Comparison of ENCODE assay signal across 24 cellular contexts in genomic region chr1:47643506-47644215, GRCh38.
A peak's percentile ranks its signal among the peaks of the same experiment; 100 is the strongest.
DNase-seq lines count a peak whose midpoint lies in the region; ATAC-seq, FAIRE-seq and TF ChIP-seq lines count a peak whose summit lies in the region.
"Had no signal": no experiment of that assay in that cellular context is flagged by ENCODE, and none has a peak within 500 bp of the region (broad histone marks: within the 10 kb centered on the region; RNA-seq: fewer than 3 reads in every experiment).

No MANE protein-coding gene starts in this region.

- H3K4me3 ChIP-seq in GM23248 = no peak overlapping the region
- no peak overlapping the region for H3K4me3 ChIP-seq in K562
- H3K4me3 ChIP-seq in mesenchymal stem cell (ENCODE audit: insufficient read depth in 1 of 2, low read depth in 1 of 2, low read length in 2 of 2) = peak overlapping the region in 1 of 2 experiments; percentile 25
- no peak overlapping the region for H3K4me3 ChIP-seq in tibial artery
- H3K4me3 ChIP-seq: GM12878 had no signal

- BruUV-seq in K562 (replicated peaks; lab: Mats Ljungman, UMichigan) = no TSS peak

- H3K4me1 ChIP-seq in GM23248 (ENCODE audit: insufficient read depth) (no peaks in the 10 kb centered on the region), K562 (replicated peaks in 1 of 2; ENCODE audit: control insufficient read depth in 2 of 2, insufficient read depth in 2 of 2, low read length in 2 of 2) (no peaks in the 10 kb centered on the region), mesenchymal stem cell (ENCODE audit: control insufficient read depth, insufficient read depth, low read depth, low read length) (no peaks in the 10 kb centered on the region), tibial artery (peaks cover 0 to 31% (median 21%) of the 10 kb centered on the region in 4 donors)

- H3K9me2 ChIP-seq in GM23248 (ENCODE audit: insufficient read depth) = no peaks in the 10 kb centered on the region

- TF ChIP-seq CTCF in K562 (IDR thresholded peaks at IDR 0.05 in 2 of 3, conservative IDR thresholded peaks at IDR 0.05 in 1 of 3; ENCODE audit: insufficient read depth in 2 of 3, low read depth in 1 of 3, low read length in 3 of 3) = no peak
- TF ChIP-seq CTCF in tibial artery (IDR thresholded peaks at IDR 0.05) = no peak

- H3K36me3 ChIP-seq in GM23248 (ENCODE audit: low read depth) (no peaks in the 10 kb centered on the region), K562 (ENCODE audit: control insufficient read depth, insufficient read depth, low read length) (no peaks in the 10 kb centered on the region), mesenchymal stem cell (ENCODE audit: control insufficient read depth in 1 of 2, insufficient read depth in 2 of 2, low read depth in 1 of 2, low read length in 2 of 2) (no peaks in the 10 kb centered on the region), tibial artery (no peaks in the 10 kb centered on the region)

- no peak overlapping the region for H3K18ac ChIP-seq in mesenchymal stem cell (ENCODE audit: low read depth in 1 of 2, low read length in 2 of 2)

- no peak for TF ChIP-seq POLR2A in K562 (conservative IDR thresholded peaks at IDR 0.05)

- POLR2A ChIA-PET in K562 (lab: Yijun Ruan, JAX) = interaction anchor here (1.2 to 1.3 kb wide), 2 partner anchors 10 to 16 kb away, joined by 3 to 4 read pairs; no protein-coding TSS in a partner anchor

- H2BK5ac ChIP-seq in mesenchymal stem cell (ENCODE audit: low read depth, low read length, poor library complexity, severe bottlenecking) = no peak overlapping the region

- no peaks in the 10 kb centered on the region for H3K9me3 Mint-ChIP-seq in activated naive CD4-positive, alpha-beta T cell treated with anti-CD3 and anti-CD28 coated beads for 36 hours
- H3K9me3 Mint-ChIP-seq: activated T-cell treated with anti-CD3 and anti-CD28 coated beads, Interleukin-2, amount 50 U/mL, for 4 hours; CD8-positive, alpha-beta T cell; central memory CD8-positive, alpha-beta T cell; T-cell had no signal

- no peak for TF ChIP-seq RAD21 in K562 (CRISPR knock-in tag; conservative IDR thresholded peaks at IDR 0.05 in 1 of 2, IDR thresholded peaks at IDR 0.05 in 1 of 2)

- CTCF ChIA-PET in K562 (lab: Yijun Ruan, JAX; ENCODE audit: low intra/inter-chr PET ratio) = no interaction called here
- CTCF ChIA-PET in activated naive CD4-positive, alpha-beta T cell treated with anti-CD3 and anti-CD28 coated beads for 36 hours (lab: Charles Lee) = no interaction called here

- no peak overlapping the region for H3K23ac ChIP-seq in mesenchymal stem cell (ENCODE audit: low read length in 2 of 2)

- no peak overlapping the region for H2BK15ac ChIP-seq in mesenchymal stem cell (ENCODE audit: low read depth, poor library complexity, severe bottlenecking)

- H3K9me1 ChIP-seq in K562 (ENCODE audit: control insufficient read depth, insufficient read depth, low read length) = no peaks in the 10 kb centered on the region

- no peaks in the 10 kb centered on the region for H3F3A ChIP-seq in GM23248 (ENCODE audit: insufficient read depth)

- H4K8ac ChIP-seq in mesenchymal stem cell (ENCODE audit: low read length) = no peak overlapping the region

- H3K4me2 ChIP-seq in GM23248 (ENCODE audit: unreplicated experiment) (no peak overlapping the region), K562 (ENCODE audit: insufficient read depth, low read length) (no peak overlapping the region), mesenchymal stem cell (ENCODE audit: low read length, poor library complexity, severe bottlenecking) (no peak overlapping the region)

- H3K79me1 ChIP-seq in mesenchymal stem cell (replicated peaks; ENCODE audit: low read length, poor library complexity, severe bottlenecking) = no peaks in the 10 kb centered on the region

- H3K4ac ChIP-seq in mesenchymal stem cell (ENCODE audit: low read depth in 1 of 2, low read length in 2 of 2) = no peak overlapping the region

- no peak overlapping the region for H3K9ac ChIP-seq in GM23248
- H3K9ac ChIP-seq in K562 (ENCODE audit: insufficient read depth in 1 of 2, low read depth in 2 of 2, low read length in 2 of 2) = no peak overlapping the region
- H3K9ac ChIP-seq in mesenchymal stem cell (ENCODE audit: low read length) = peak overlapping the region; percentile 47

- no peaks in the 10 kb centered on the region for H4K20me1 ChIP-seq in GM23248 (ENCODE audit: insufficient read depth)
- peaks cover 8% of the 10 kb centered on the region; the same call in 1 of the 2 replicates for H4K20me1 ChIP-seq in K562 (replicated peaks; ENCODE audit: control insufficient read depth, insufficient read depth, low read length)

- no peak for TF ChIP-seq EP300 in K562 (IDR thresholded peaks at IDR 0.05; ENCODE audit: low read length)

- no peak for FAIRE-seq in K562 (lab: Jason Lieb, UNC)
- FAIRE-seq: GM12878, keratinocyte had no signal

- H3K9me3 ChIP-seq in GM23248 (ENCODE audit: low read depth) = no peaks in the 10 kb centered on the region
- no peaks in the 10 kb centered on the region for H3K9me3 ChIP-seq in K562 (replicated peaks; ENCODE audit: control insufficient read depth, insufficient read depth, low read depth, low read length)
- no peaks in the 10 kb centered on the region for H3K9me3 ChIP-seq in mesenchymal stem cell (ENCODE audit: control insufficient read depth, low read length)
- H3K9me3 ChIP-seq in tibial artery = no peaks in the 10 kb centered on the region

- H3K27ac ChIP-seq in GM23248 (no peak overlapping the region), K562 (ENCODE audit: extremely low read depth, low read depth, low read length) (no peak overlapping the region), mesenchymal stem cell (ENCODE audit: low read length, poor library complexity, severe bottlenecking) (no peak overlapping the region), tibial artery (peak overlapping the region; percentile 67)

- no peak overlapping the region for H3K27ac Mint-ChIP-seq in activated naive CD4-positive, alpha-beta T cell treated with anti-CD3 and anti-CD28 coated beads for 36 hours
- H3K27ac Mint-ChIP-seq: activated CD4-positive, alpha-beta T cell treated with anti-CD3 and anti-CD28 coated beads for 36 hours; CD8-positive, alpha-beta T cell; T-cell had no signal

- ATAC-seq in K562 = no peak
- ATAC-seq: activated CD4-positive, alpha-beta T cell treated with anti-CD3 and anti-CD28 coated beads for 36 hours; activated T-cell treated with anti-CD3 and anti-CD28 coated beads, Interleukin-2, amount 50 U/mL, for 4 hours; CD8-positive, alpha-beta T cell; GM12878; Panc1; T-cell had no signal

- peak; percentile 7 for DNase-seq in GM23248
- DNase-seq in K562 (ENCODE audit: extremely low read depth in 1 of 4, low spot score in 3 of 4) = no peak
- DNase-seq in mesenchymal stem cell = no peak
- no peak for DNase-seq in tibial artery
- no peak for DNase-seq in ACHN
- DNase-seq in central memory CD4-positive, alpha-beta T cell = no peak
- DNase-seq in activated naive CD4-positive, alpha-beta T cell treated with anti-CD3 and anti-CD28 coated beads for 36 hours = no peak
- DNase-seq: activated CD4-positive, alpha-beta T cell treated with anti-CD3 and anti-CD28 coated beads for 36 hours; activated naive CD4-positive, alpha-beta T cell treated with Interleukin-2 at 50 U/mL for 16 hours; activated T-cell treated with anti-CD3 and anti-CD28 coated beads, Interleukin-2, amount 50 U/mL, for 4 hours; CD8-positive, alpha-beta T cell; foreskin melanocyte; GOT3; Kasumi-1; mammary epithelial cell; NCI-H187; NCI-H345; SIG-M5; stimulated activated CD8-positive, alpha-beta memory T cell treated with anti-CD3 and anti-CD28 coated beads, Interleukin-4, amount 100 ng/mL, for 48 hours; T-cell had no signal

- peaks cover 18% of the 10 kb centered on the region for H3K27me3 Mint-ChIP-seq in activated naive CD4-positive, alpha-beta T cell treated with anti-CD3 and anti-CD28 coated beads for 36 hours (ENCODE audit: low read depth)

- peaks cover 29% of the 10 kb centered on the region for H3K27me3 ChIP-seq in GM23248 (replicated peaks; ENCODE audit: insufficient read depth)
- H3K27me3 ChIP-seq in K562 (ENCODE audit: control insufficient read depth in 2 of 2, insufficient read depth in 2 of 2, low read length in 2 of 2) = peaks cover 5 to 60% of the 10 kb centered on the region in 2 experiments
- peaks cover 19 to 32% of the 10 kb centered on the region in 2 experiments for H3K27me3 ChIP-seq in mesenchymal stem cell (ENCODE audit: control insufficient read depth in 1 of 2, insufficient read depth in 1 of 2, low read length in 2 of 2)
- no peaks in the 10 kb centered on the region for H3K27me3 ChIP-seq in tibial artery

- no peak overlapping the region for H2AK5ac ChIP-seq in mesenchymal stem cell (ENCODE audit: low read length, severe bottlenecking)

- no peak overlapping the region for H2BK12ac ChIP-seq in mesenchymal stem cell (ENCODE audit: low read length in 2 of 2)

- H4K91ac ChIP-seq in mesenchymal stem cell (ENCODE audit: low read length) = no peak overlapping the region

- no peak overlapping the region for H2AFZ ChIP-seq in GM23248
- H2AFZ ChIP-seq in K562 (ENCODE audit: low read depth, low read length) = no peak overlapping the region
- no peak overlapping the region for H2AFZ ChIP-seq in mesenchymal stem cell (ENCODE audit: low read depth, low read length)

- H3K79me2 ChIP-seq in GM23248 (ENCODE audit: insufficient read depth) (no peaks in the 10 kb centered on the region), K562 (ENCODE audit: control insufficient read depth, insufficient read depth, low read length) (no peaks in the 10 kb centered on the region)

- no peak overlapping the region for H3K4me3 Mint-ChIP-seq in activated naive CD4-positive, alpha-beta T cell treated with anti-CD3 and anti-CD28 coated beads for 36 hours
- H3K4me3 Mint-ChIP-seq: activated CD4-positive, alpha-beta T cell treated with anti-CD3 and anti-CD28 coated beads for 36 hours; activated T-cell treated with anti-CD3 and anti-CD28 coated beads, Interleukin-2, amount 50 U/mL, for 4 hours; CD8-positive, alpha-beta T cell; central memory CD8-positive, alpha-beta T cell; T-cell had no signal

- intact Hi-C loops in K562 (cut with micrococcal nuclease) (no loop called here), tibial artery (cut with DNase I; ENCODE audit: low total_unique reads) (no loop called here)
- intact Hi-C loops in activated naive CD4-positive, alpha-beta T cell treated with anti-CD3 and anti-CD28 coated beads for 36 hours (cut with micrococcal nuclease) = no loop called here

- H3K36me3 Mint-ChIP-seq in activated naive CD4-positive, alpha-beta T cell treated with anti-CD3 and anti-CD28 coated beads for 36 hours (ENCODE audit: low read depth) = no peaks in the 10 kb centered on the region
- H3K36me3 Mint-ChIP-seq: CD8-positive, alpha-beta T cell; T-cell had no signal

- no peak overlapping the region for H2BK120ac ChIP-seq in mesenchymal stem cell (ENCODE audit: low read depth, low read length)

- H3K4me1 Mint-ChIP-seq in activated naive CD4-positive, alpha-beta T cell treated with anti-CD3 and anti-CD28 coated beads for 36 hours (ENCODE audit: low read depth) = no peaks in the 10 kb centered on the region
- H3K4me1 Mint-ChIP-seq: activated CD4-positive, alpha-beta T cell treated with anti-CD3 and anti-CD28 coated beads for 36 hours; central memory CD8-positive, alpha-beta T cell; T-cell had no signal

- H3K14ac ChIP-seq in mesenchymal stem cell (ENCODE audit: low read length in 2 of 2) = no peak overlapping the region

- 14 to 16% methylated on average over 18 of the region's 18 CpGs for WGBS in GM23248 (ENCODE audit: low coverage in 1 of 2, low lambda C conversion rate in 2 of 2, missing lambda C conversion rate in 2 of 2), 2 experiments
- WGBS in K562 (ENCODE audit: insufficient coverage, low coverage, missing lambda C conversion rate) = 2% methylated on average over 18 of the region's 18 CpGs
- 87% methylated on average over 15 of the region's 18 CpGs for WGBS in mesenchymal stem cell

- in situ Hi-C loops in GM23248 (cut with MboI) (no loop called here), K562 (cut with MboI) (no loop called here), ACHN (cut with HindIII; ENCODE audit: low pct_ligation_motif_present, low pct_unique_long_range_greater_than_20kb, low sequenced_read_pairs) (no loop called here)

Comparison
In these comparisons a context has a peak if more than half of its experiments do, and no peak if none do; other contexts are left out.
1. H3K27ac ChIP-seq: peak in tibial artery (2 of 2); none in GM23248 (single experiment), K562 (single experiment) and mesenchymal stem cell (single experiment).